29 cellular contexts compared by ENCODE assay signal in genomic region chr1:54010415-54011117, GRCh38. TPM values are rescaled to one million over a fixed set of nuclear protein-coding genes. Genes with fewer than 3 reads are reported as not detected.
"Had no signal": no experiment of that assay in that cellular context is flagged by ENCODE, and none has a peak within 500 bp of the region (broad histone marks: within the 10 kb centered on the region; RNA-seq: fewer than 3 reads in every experiment).

No MANE protein-coding gene starts in this region.

- H3K27ac Mint-ChIP-seq: activated CD4-positive, alpha-beta T cell treated with anti-CD3 and anti-CD28 coated beads, Interleukin-2, amount 10 ng/mL, durations not matched to agents 24 days and 14 days; activated naive CD4-positive, alpha-beta T cell treated with anti-CD3 and anti-CD28 coated beads, Interleukin-2, amount 50 U/mL, for 24 hours; T-helper 1 cell treated with Interleukin-12 subunit alpha and Interleukin-12 subunit beta and Interleukin-4 antibody, amounts not matched to agents 30 μg/mL and 1 μg/mL, for 36 hours; WTC11 had no signal

- H3K27me3 Mint-ChIP-seq: activated naive CD4-positive, alpha-beta T cell treated with anti-CD3 and anti-CD28 coated beads, Interleukin-2, amount 50 U/mL, for 24 hours had no signal

- H3K9me3 ChIP-seq: ascending aorta, body of pancreas, Peyer's patch, SJCRH30 had no signal

- H3K4me3 ChIP-seq: ascending aorta, body of pancreas, Peyer's patch, SJCRH30 had no signal

- H3K9me3 Mint-ChIP-seq: activated CD4-positive, alpha-beta T cell treated with anti-CD3 and anti-CD28 coated beads, Interleukin-2, amount 10 ng/mL, durations not matched to agents 24 days and 14 days; activated naive CD4-positive, alpha-beta T cell treated with anti-CD3 and anti-CD28 coated beads, Interleukin-2, amount 50 U/mL, for 24 hours; T-helper 1 cell treated with Interleukin-12 subunit alpha and Interleukin-12 subunit beta and Interleukin-4 antibody, amounts not matched to agents 30 μg/mL and 1 μg/mL, for 36 hours had no signal

- H3K4me1 Mint-ChIP-seq: activated CD4-positive, alpha-beta T cell treated with anti-CD3 and anti-CD28 coated beads, Interleukin-2, amount 10 ng/mL, durations not matched to agents 24 days and 14 days; activated naive CD4-positive, alpha-beta T cell treated with anti-CD3 and anti-CD28 coated beads, Interleukin-2, amount 50 U/mL, for 24 hours had no signal

- DNase-seq: activated CD4-positive, alpha-beta T cell treated with anti-CD3 and anti-CD28 coated beads for 1 hour; activated CD4-positive, alpha-beta T cell treated with anti-CD3 and anti-CD28 coated beads, Interleukin-2, amount 10 ng/mL, durations not matched to agents 24 days and 14 days; activated CD4-positive, alpha-beta T cell treated with anti-CD3 and anti-CD28 coated beads, Interleukin-2, amount 50 U/mL, for 48 hours; activated CD8-positive, alpha-beta memory T cell treated with anti-CD3 and anti-CD28 coated beads, Interleukin-2, amount 50 U/mL, for 48 hours; activated T-cell treated with anti-CD3 and anti-CD28 coated beads, Interleukin-2, amount 50 U/mL, for 1 hour; amniotic stem cell; body of pancreas; central memory CD4-positive, alpha-beta T cell; KG1; NCI-H1048; NCI-H1417; NCI-H2029; NCI-H2107; NCI-H2171 treated with DMSO at 0.1 percent for 48 hours; NCI-H345; NCI-H510A; NCI-H526 treated with DMSO at 0.1 percent for 48 hours; NK-92 treated with Interleukin-12 subunit alpha and Interleukin-12 subunit beta, amount 100 ng/mL, for 24 hours; OCI-M1; Peyer's patch; Right ventricle myocardium superior; SJCRH30 had no signal

- H3K36me3 Mint-ChIP-seq: activated naive CD4-positive, alpha-beta T cell treated with anti-CD3 and anti-CD28 coated beads, Interleukin-2, amount 50 U/mL, for 24 hours had no signal

- H3K4me1 ChIP-seq: ascending aorta, body of pancreas, Peyer's patch, SJCRH30 had no signal

- H3K4me3 Mint-ChIP-seq: activated CD4-positive, alpha-beta T cell treated with anti-CD3 and anti-CD28 coated beads, Interleukin-2, amount 10 ng/mL, durations not matched to agents 24 days and 14 days; activated naive CD4-positive, alpha-beta T cell treated with anti-CD3 and anti-CD28 coated beads, Interleukin-2, amount 50 U/mL, for 24 hours; T-helper 1 cell treated with Interleukin-12 subunit alpha and Interleukin-12 subunit beta and Interleukin-4 antibody, amounts not matched to agents 30 μg/mL and 1 μg/mL, for 36 hours; WTC11 had no signal

- H3K27me3 ChIP-seq: ascending aorta, body of pancreas, Peyer's patch, SJCRH30 had no signal

- H3K36me3 ChIP-seq: ascending aorta, Peyer's patch, SJCRH30 had no signal

- H3K27ac ChIP-seq: ascending aorta, body of pancreas, Peyer's patch, RWPE1, SJCRH30 had no signal

RNA-seq across cellular contexts. Expression of gene LDLRAD1, which starts 7.4 kb away (rescaled TPM):
- total RNA-seq: activated CD4-positive, alpha-beta T cell treated with anti-CD3 and anti-CD28 coated beads, Interleukin-2, amount 10 ng/mL, durations not matched to agents 24 days and 14 days; ascending aorta; body of pancreas; LHCN-M2; M059J; Peyer's patch; Right ventricle myocardium superior; SJCRH30 had no signal
